1 cellular context compared by ENCODE assay signal in genomic region chr11:16364250-16364649, GRCh38.
TF ChIP-seq lines count a peak whose summit lies in the region.

No MANE protein-coding gene starts in this region.

TF ChIP-seq in K562, 482 proteins besides CTCF, POLR2A, EP300 and RAD21 (continued from another document):
- TF ChIP-seq PBX2 (CRISPR knock-in tag; IDR thresholded peaks at IDR 0.05; ENCODE audit: low read depth) (no peak), PBX2 (tag; conservative IDR thresholded peaks at IDR 0.05; ENCODE audit: low read depth) (0 out of 2 replicates have a peak, but pooled peaks have one; percentile 22), KHSRP (IDR thresholded peaks at IDR 0.05) (no peak)
